In genomic region chr2:159639712-159640111, GRCh38 we compare ENCODE assay signal across 30 cellular contexts.
"Had no signal": no experiment of that assay in that cellular context is flagged by ENCODE, and none has a peak within 500 bp of the region (broad histone marks: within the 10 kb centered on the region; RNA-seq: fewer than 3 reads in every experiment).

No MANE protein-coding gene starts in this region.

- H3K36me3 Mint-ChIP-seq: activated naive CD4-positive, alpha-beta T cell treated with anti-CD3 and anti-CD28 coated beads, Interleukin-2, amount 10 ng/mL, durations not matched to agents 7 days and 5 days; activated naive CD8-positive, alpha-beta T cell treated with anti-CD3 and anti-CD28 coated beads, Interleukin-2, amount 10 ng/mL, durations not matched to agents 7 days and 5 days had no signal

- H3K27me3 ChIP-seq: ascending aorta, breast epithelium, cardiac muscle cell, colonic mucosa, esophagus muscularis mucosa had no signal

- H3K36me3 ChIP-seq: ascending aorta, breast epithelium, cardiac muscle cell, colonic mucosa, esophagus muscularis mucosa had no signal

- FAIRE-seq: frontal cortex had no signal

- H3K4me1 Mint-ChIP-seq: activated CD4-positive, alpha-beta memory T cell treated with anti-CD3 and anti-CD28 coated beads, Interleukin-2, amount 10 ng/mL, durations not matched to agents 7 days and 5 days; activated CD4-positive, alpha-beta T cell treated with anti-CD3 and anti-CD28 coated beads, Interleukin-2, amount 10 ng/mL, durations not matched to agents 7 days and 5 days; activated naive CD4-positive, alpha-beta T cell treated with anti-CD3 and anti-CD28 coated beads, Interleukin-2, amount 10 ng/mL, durations not matched to agents 7 days and 5 days; activated naive CD8-positive, alpha-beta T cell treated with anti-CD3 and anti-CD28 coated beads, Interleukin-2, amount 10 ng/mL, durations not matched to agents 7 days and 5 days; brain had no signal

- H3K27me3 Mint-ChIP-seq: activated CD4-positive, alpha-beta memory T cell treated with anti-CD3 and anti-CD28 coated beads, Interleukin-2, amount 10 ng/mL, durations not matched to agents 7 days and 5 days; activated CD4-positive, alpha-beta T cell treated with anti-CD3 and anti-CD28 coated beads, Interleukin-2, amount 10 ng/mL, durations not matched to agents 7 days and 5 days; activated naive CD4-positive, alpha-beta T cell treated with anti-CD3 and anti-CD28 coated beads, Interleukin-2, amount 10 ng/mL, durations not matched to agents 7 days and 5 days; activated naive CD8-positive, alpha-beta T cell treated with anti-CD3 and anti-CD28 coated beads, Interleukin-2, amount 10 ng/mL, durations not matched to agents 7 days and 5 days; activated T-cell treated with anti-CD3 and anti-CD28 coated beads, Interleukin-2, amount 50 U/mL, for 24 hours; brain had no signal

- H3K9me3 ChIP-seq: colonic mucosa had no signal

- H3K27ac Mint-ChIP-seq: activated CD4-positive, alpha-beta memory T cell treated with anti-CD3 and anti-CD28 coated beads, Interleukin-2, amount 10 ng/mL, durations not matched to agents 7 days and 5 days; activated CD4-positive, alpha-beta T cell treated with anti-CD3 and anti-CD28 coated beads, Interleukin-2, amount 10 ng/mL, durations not matched to agents 7 days and 5 days; activated naive CD4-positive, alpha-beta T cell treated with anti-CD3 and anti-CD28 coated beads, Interleukin-2, amount 10 ng/mL, durations not matched to agents 7 days and 5 days; activated naive CD4-positive, alpha-beta T cell treated with anti-CD3 and anti-CD28 coated beads, Interleukin-2, amount 50 U/mL, for 72 hours; activated naive CD8-positive, alpha-beta T cell treated with anti-CD3 and anti-CD28 coated beads, Interleukin-2, amount 10 ng/mL, durations not matched to agents 7 days and 5 days; activated T-cell treated with anti-CD3 and anti-CD28 coated beads, Interleukin-2, amount 50 U/mL, for 24 hours; activated T-cell treated with anti-CD3 and anti-CD28 coated beads, Interleukin-2, amount 50 U/mL, for 72 hours; brain; WTC11 had no signal

- ATAC-seq: activated naive CD4-positive, alpha-beta T cell treated with anti-CD3 and anti-CD28 coated beads, Interleukin-2, amount 50 U/mL, for 72 hours; activated T-cell treated with anti-CD3 and anti-CD28 coated beads, Interleukin-2, amount 50 U/mL, for 72 hours; WTC11 had no signal

- H3K4me3 ChIP-seq: ascending aorta, breast epithelium, cardiac muscle cell, colonic mucosa, esophagus muscularis mucosa had no signal

- DNase-seq: activated CD4-positive, alpha-beta memory T cell treated with anti-CD3 and anti-CD28 coated beads, Interleukin-2, amount 10 ng/mL, durations not matched to agents 7 days and 5 days; activated CD4-positive, alpha-beta T cell treated with anti-CD3 and anti-CD28 coated beads for 1 hour; activated CD4-positive, alpha-beta T cell treated with anti-CD3 and anti-CD28 coated beads for 4 hours; activated CD4-positive, alpha-beta T cell treated with anti-CD3 and anti-CD28 coated beads, Interleukin-2, amount 10 ng/mL, durations not matched to agents 7 days and 5 days; activated CD4-positive, alpha-beta T cell treated with anti-CD3 and anti-CD28 coated beads, Interleukin-2, amount 50 U/mL, for 4 hours; activated CD8-positive, alpha-beta memory T cell treated with anti-CD3 and anti-CD28 coated beads, Interleukin-2, amount 50 U/mL, for 48 hours; activated gamma-delta T cell; activated naive CD4-positive, alpha-beta T cell; activated naive CD4-positive, alpha-beta T cell treated with anti-CD3 and anti-CD28 coated beads, Interleukin-2, amount 10 ng/mL, durations not matched to agents 7 days and 5 days; activated naive CD8-positive, alpha-beta T cell treated with anti-CD3 and anti-CD28 coated beads, Interleukin-2, amount 10 ng/mL, durations not matched to agents 7 days and 5 days; activated T-cell treated with anti-CD3 and anti-CD28 coated beads for 4 hours; activated T-cell treated with anti-CD3 and anti-CD28 coated beads, Interleukin-2, amount 50 U/mL, for 24 hours; activated T-cell treated with anti-CD3 and anti-CD28 coated beads, Interleukin-2, amount 50 U/mL, for 72 hours; central memory CD4-positive, alpha-beta T cell; cerebellar nuclear complex; colonic mucosa; effector CD8-positive, alpha-beta T cell; erythroblast; head of caudate nucleus; hippocampal formation; T-helper 2 cell had no signal

- H3K9me3 Mint-ChIP-seq: activated CD4-positive, alpha-beta memory T cell treated with anti-CD3 and anti-CD28 coated beads, Interleukin-2, amount 10 ng/mL, durations not matched to agents 7 days and 5 days; activated CD4-positive, alpha-beta T cell treated with anti-CD3 and anti-CD28 coated beads, Interleukin-2, amount 10 ng/mL, durations not matched to agents 7 days and 5 days had no signal

- H3K4me1 ChIP-seq: ascending aorta, breast epithelium, colonic mucosa had no signal

- H3K27ac ChIP-seq: ascending aorta, breast epithelium, cardiac muscle cell, colonic mucosa, esophagus muscularis mucosa, VCaP had no signal

- H3K4me3 Mint-ChIP-seq: activated CD4-positive, alpha-beta memory T cell treated with anti-CD3 and anti-CD28 coated beads, Interleukin-2, amount 10 ng/mL, durations not matched to agents 7 days and 5 days; activated CD4-positive, alpha-beta T cell treated with anti-CD3 and anti-CD28 coated beads, Interleukin-2, amount 10 ng/mL, durations not matched to agents 7 days and 5 days; activated naive CD4-positive, alpha-beta T cell treated with anti-CD3 and anti-CD28 coated beads, Interleukin-2, amount 10 ng/mL, durations not matched to agents 7 days and 5 days; activated naive CD8-positive, alpha-beta T cell treated with anti-CD3 and anti-CD28 coated beads, Interleukin-2, amount 10 ng/mL, durations not matched to agents 7 days and 5 days; activated T-cell treated with anti-CD3 and anti-CD28 coated beads, Interleukin-2, amount 50 U/mL, for 24 hours; activated T-cell treated with anti-CD3 and anti-CD28 coated beads, Interleukin-2, amount 50 U/mL, for 72 hours; brain; WTC11 had no signal
